2 cellular contexts compared by ENCODE assay signal in the genomic region with DNA sequence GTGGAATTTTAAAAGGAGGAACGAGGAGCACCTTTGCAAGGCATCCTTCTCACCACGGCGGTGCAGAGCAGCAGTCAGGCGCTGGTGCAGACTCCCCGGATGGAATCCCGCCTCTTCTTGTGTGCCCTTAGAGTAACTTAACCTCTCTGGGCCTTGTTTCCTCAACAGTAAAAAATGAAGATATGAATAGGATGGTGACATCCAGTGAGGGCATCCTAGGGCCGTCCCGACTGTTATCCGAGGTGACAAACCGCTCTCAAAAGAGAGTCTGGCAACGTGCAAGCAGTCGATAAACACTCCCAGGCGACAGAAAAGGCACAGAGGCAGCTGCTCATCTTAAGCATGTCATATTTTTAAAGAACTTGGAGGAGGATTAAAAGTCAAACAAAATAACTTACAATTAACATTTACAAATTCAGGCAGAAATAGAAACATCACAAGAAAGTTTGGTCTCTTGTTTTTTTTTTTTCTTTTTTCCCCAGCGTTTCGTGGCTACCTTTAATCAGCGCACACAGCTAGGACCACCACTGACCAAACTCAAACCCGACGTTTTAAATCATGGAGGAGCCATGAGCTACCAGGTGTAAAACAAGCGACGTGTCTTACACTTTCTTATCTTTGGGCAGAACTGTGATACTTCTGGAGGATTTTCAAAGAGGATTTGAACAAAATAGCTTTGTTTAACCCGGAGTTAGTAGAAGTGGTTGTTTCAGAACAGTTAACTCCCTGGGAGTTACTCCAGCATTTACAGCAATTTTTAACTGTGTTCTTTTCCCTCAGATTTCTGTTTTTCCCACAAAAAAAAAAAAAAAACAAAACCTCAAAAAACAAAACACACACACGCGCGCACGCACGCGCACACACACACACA.
TF ChIP-seq lines count a peak whose summit lies in the region.

No MANE protein-coding gene starts in this region.

TF ChIP-seq in SK-N-SH, 30 proteins besides CTCF, POLR2A, EP300 and RAD21 (continued from another document):
- TF ChIP-seq NRF1 (IDR thresholded peaks at IDR 0.05; ENCODE audit: low read depth, low read length) (no peak), RXRA (IDR thresholded peaks at IDR 0.05; ENCODE audit: borderline replicate concordance, low read depth) (no peak), REST (IDR thresholded peaks at IDR 0.05; ENCODE audit: low read depth, low read length) (no peak)
TF ChIP-seq in SK-N-SH: peak in this region for 0.

TF ChIP-seq in SK-N-SH treated with all-trans-retinoic acid at 6 μM for 48 hours, 23 proteins besides CTCF, POLR2A, EP300 and RAD21 (continued from another document):
- TF ChIP-seq CREB5 (CRISPR knock-in tag; IDR thresholded peaks at IDR 0.05; ENCODE audit: low read depth) = no peak
- TF ChIP-seq ZFP3 (CRISPR knock-in tag; IDR thresholded peaks at IDR 0.05) = no peak
- no peak for TF ChIP-seq GLIS3 (CRISPR knock-in tag; IDR thresholded peaks at IDR 0.05)
- TF ChIP-seq TSHZ2 (CRISPR knock-in tag; IDR thresholded peaks at IDR 0.05) = no peak
- TF ChIP-seq ARNTL (CRISPR knock-in tag; IDR thresholded peaks at IDR 0.05; ENCODE audit: borderline replicate concordance, low read depth) = no peak
- no peak for TF ChIP-seq ZC3H10 (CRISPR knock-in tag; IDR thresholded peaks at IDR 0.05)
